ENCODE assay signal across 2 cellular contexts in genomic region chr6:170410241-170410640, GRCh38.
TF ChIP-seq lines count a peak whose summit lies in the region.

No MANE protein-coding gene starts in this region.

TF ChIP-seq in IMR-90, 13 proteins besides CTCF, POLR2A, EP300 and RAD21:
- TF ChIP-seq CEBPB (IDR thresholded peaks at IDR 0.05; ENCODE audit: low read depth, low read length), result no peak
- no peak for TF ChIP-seq CHD1 (IDR thresholded peaks at IDR 0.05; ENCODE audit: low read depth, low read length)
- TF ChIP-seq USF2 (IDR thresholded peaks at IDR 0.05; ENCODE audit: low read depth, low read length), result no peak
- TF ChIP-seq MAFK (IDR thresholded peaks at IDR 0.05; ENCODE audit: low read depth, low read length), result no peak
- TF ChIP-seq MXI1 (IDR thresholded peaks at IDR 0.05; ENCODE audit: borderline replicate concordance, low read depth, low read length), result no peak
- no peak for TF ChIP-seq MAZ (IDR thresholded peaks at IDR 0.05; ENCODE audit: borderline replicate concordance, low read depth, low read length)
- TF ChIP-seq, protein P1, sequence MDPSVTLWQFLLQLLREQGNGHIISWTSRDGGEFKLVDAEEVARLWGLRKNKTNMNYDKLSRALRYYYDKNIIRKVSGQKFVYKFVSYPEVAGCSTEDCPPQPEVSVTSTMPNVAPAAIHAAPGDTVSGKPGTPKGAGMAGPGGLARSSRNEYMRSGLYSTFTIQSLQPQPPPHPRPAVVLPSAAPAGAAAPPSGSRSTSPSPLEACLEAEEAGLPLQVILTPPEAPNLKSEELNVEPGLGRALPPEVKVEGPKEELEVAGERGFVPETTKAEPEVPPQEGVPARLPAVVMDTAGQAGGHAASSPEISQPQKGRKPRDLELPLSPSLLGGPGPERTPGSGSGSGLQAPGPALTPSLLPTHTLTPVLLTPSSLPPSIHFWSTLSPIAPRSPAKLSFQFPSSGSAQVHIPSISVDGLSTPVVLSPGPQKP (IDR thresholded peaks at IDR 0.05; ENCODE audit: borderline replicate concordance, low read depth, low read length), result no peak
- no peak for TF ChIP-seq BHLHE40 (IDR thresholded peaks at IDR 0.05; ENCODE audit: low read depth, low read length)
- TF ChIP-seq RCOR1 (IDR thresholded peaks at IDR 0.05; ENCODE audit: insufficient replicate concordance, low read length), result no peak
- no peak for TF ChIP-seq RFX5 (IDR thresholded peaks at IDR 0.05; ENCODE audit: low read depth, low read length)
- TF ChIP-seq NFE2L2 (IDR thresholded peaks at IDR 0.05; ENCODE audit: low read depth, low read length), result no peak
- TF ChIP-seq SMC3 (IDR thresholded peaks at IDR 0.05; ENCODE audit: low read depth, low read length), result no peak
- no peak for TF ChIP-seq FOS (IDR thresholded peaks at IDR 0.05; ENCODE audit: low read depth, low read length)

TF ChIP-seq in K562, 482 proteins besides CTCF, POLR2A, EP300 and RAD21:
- TF ChIP-seq MYBL2 (IDR thresholded peaks at IDR 0.05; ENCODE audit: low read depth) (no peak), MYBL2 (CRISPR knock-in tag; IDR thresholded peaks at IDR 0.05; ENCODE audit: borderline replicate concordance) (no peak), CTCFL (IDR thresholded peaks at IDR 0.05; ENCODE audit: borderline replicate concordance, insufficient read depth, low read depth, low read length, poor library complexity, severe bottlenecking) (no peak), ZNF384 (IDR thresholded peaks at IDR 0.05; ENCODE audit: low read depth, low read length) (no peak)
